23 cellular contexts compared by ENCODE assay signal in the genomic region with DNA sequence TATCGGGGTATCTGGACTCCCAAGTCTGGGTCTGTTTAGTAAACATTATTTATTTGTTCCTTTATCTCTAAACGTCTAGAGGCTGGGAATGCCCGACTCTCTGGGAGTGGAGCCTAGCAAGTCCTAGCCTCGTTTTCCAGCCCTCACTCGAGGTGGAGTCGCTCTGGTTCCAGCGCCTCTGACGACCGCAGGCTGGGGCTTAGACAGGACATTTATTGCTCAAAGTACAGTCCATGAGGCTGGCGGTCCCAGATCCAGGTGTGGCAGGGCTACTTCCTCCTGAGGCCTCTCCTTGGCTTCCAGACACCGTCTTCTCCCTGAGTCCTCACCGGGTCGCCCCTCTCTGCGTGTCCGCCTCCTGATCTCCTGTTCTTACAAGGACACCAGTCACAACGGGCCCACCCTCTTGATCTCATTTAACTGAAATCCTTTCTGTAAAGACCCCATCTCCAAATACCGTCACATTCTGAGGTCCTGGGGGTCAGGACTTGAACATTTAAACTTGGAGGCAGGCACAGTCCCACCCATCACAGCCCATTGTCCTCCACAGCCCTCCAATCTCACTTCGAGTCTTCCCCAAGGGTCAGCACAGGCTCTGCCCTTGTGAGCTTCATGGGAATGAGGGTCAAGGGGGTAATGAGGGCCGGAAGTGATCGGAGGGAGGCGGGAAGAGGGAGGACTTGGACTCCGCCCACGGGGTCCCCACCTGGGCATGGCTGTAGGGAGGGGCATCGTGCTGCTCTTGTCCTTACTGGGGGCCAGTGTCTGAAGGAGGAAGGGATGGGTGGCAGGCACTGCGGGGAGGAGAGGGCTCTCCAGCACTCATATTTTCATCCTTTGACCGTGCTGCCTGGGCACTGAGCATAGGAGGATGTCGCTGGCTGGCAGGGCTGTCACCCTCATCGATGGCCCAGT.
"Had no signal": no experiment of that assay in that cellular context is flagged by ENCODE, and none has a peak within 500 bp of the region (broad histone marks: within the 10 kb centered on the region; RNA-seq: fewer than 3 reads in every experiment).

No MANE protein-coding gene starts in this region.

- H3K4me3 Mint-ChIP-seq: activated CD8-positive, alpha-beta T cell treated with anti-CD3 and anti-CD28 coated beads for 36 hours; activated naive CD8-positive, alpha-beta T cell treated with anti-CD3 and anti-CD28 coated beads, Interleukin-2, amount 10 ng/mL, durations not matched to agents 7 days and 5 days; T-helper 17 cell had no signal

- DNase-seq: activated CD4-positive, alpha-beta T cell treated with anti-CD3 and anti-CD28 coated beads for 4 hours; activated CD8-positive, alpha-beta memory T cell treated with anti-CD3 and anti-CD28 coated beads, Interleukin-2, amount 50 U/mL, for 4 hours; activated CD8-positive, alpha-beta T cell treated with anti-CD3 and anti-CD28 coated beads for 36 hours; activated naive CD4-positive, alpha-beta T cell treated with anti-CD3 and anti-CD28 coated beads, Interleukin-2, amount 50 U/mL, for 16 hours; activated naive CD8-positive, alpha-beta T cell treated with anti-CD3 and anti-CD28 coated beads, Interleukin-2, amount 10 ng/mL, durations not matched to agents 7 days and 5 days; activated T-cell treated with anti-CD3 and anti-CD28 coated beads, Interleukin-2, amount 50 U/mL, for 1 hour; adrenal gland; KG1; NCI-H1048; NCI-H1417; NCI-H2029; NCI-H2107; NCI-H345; NCI-H510A; NCI-H526 treated with DMSO at 0.1 percent for 48 hours; NCI-H82; SHP77 treated with DMSO at 0.1 percent for 48 hours; T-helper 17 cell; T-helper 9 cell had no signal

- H3K27ac Mint-ChIP-seq: activated CD8-positive, alpha-beta T cell treated with anti-CD3 and anti-CD28 coated beads for 36 hours; activated naive CD8-positive, alpha-beta T cell treated with anti-CD3 and anti-CD28 coated beads, Interleukin-2, amount 10 ng/mL, durations not matched to agents 7 days and 5 days had no signal

- H3K4me1 ChIP-seq: adrenal gland had no signal

- H3K27ac ChIP-seq: adrenal gland, VCaP had no signal

- H3K4me3 ChIP-seq: adrenal gland had no signal

- ATAC-seq: activated CD4-positive, CD25-positive, alpha-beta regulatory T cell treated with anti-CD3 and anti-CD28 coated beads, Interleukin-2, amount 50 U/mL, for 24 hours; activated CD8-positive, alpha-beta T cell treated with anti-CD3 and anti-CD28 coated beads for 36 hours; T-helper 17 cell had no signal

- H3K9me3 ChIP-seq: adrenal gland had no signal

- H3K4me1 Mint-ChIP-seq: activated naive CD8-positive, alpha-beta T cell treated with anti-CD3 and anti-CD28 coated beads, Interleukin-2, amount 10 ng/mL, durations not matched to agents 7 days and 5 days; T-helper 17 cell had no signal

- H3K36me3 ChIP-seq: adrenal gland had no signal

- H3K9me3 Mint-ChIP-seq: activated CD8-positive, alpha-beta T cell treated with anti-CD3 and anti-CD28 coated beads for 36 hours; activated naive CD8-positive, alpha-beta T cell treated with anti-CD3 and anti-CD28 coated beads, Interleukin-2, amount 10 ng/mL, durations not matched to agents 7 days and 5 days had no signal

- H3K36me3 Mint-ChIP-seq: activated naive CD8-positive, alpha-beta T cell treated with anti-CD3 and anti-CD28 coated beads, Interleukin-2, amount 10 ng/mL, durations not matched to agents 7 days and 5 days had no signal

- FAIRE-seq: RCC 7860, TTC549 had no signal
